Comparison of ENCODE assay signal across 12 cellular contexts in genomic region chr5:131230406-131230805, GRCh38. TPM values are rescaled to one million over a fixed set of nuclear protein-coding genes. Genes with fewer than 3 reads are reported as not detected.
DNase-seq lines count a peak whose midpoint lies in the region; ATAC-seq, FAIRE-seq and TF ChIP-seq lines count a peak whose summit lies in the region.
"Had no signal": no experiment of that assay in that cellular context is flagged by ENCODE, and none has a peak within 500 bp of the region (broad histone marks: within the 10 kb centered on the region; RNA-seq: fewer than 3 reads in every experiment).

No MANE protein-coding gene starts in this region.

- no peak overlapping the region for H3K27ac Mint-ChIP-seq in mesothelial cell of epicardium
- H3K27ac Mint-ChIP-seq: activated T-cell treated with anti-CD3 and anti-CD28 coated beads, Interleukin-2, amount 50 U/mL, for 24 hours had no signal

- no peaks in the 10 kb centered on the region for H3K27me3 ChIP-seq in H1 (replicated peaks in 1 of 4; ENCODE audit: control insufficient read depth in 3 of 4, extremely low read depth in 1 of 4, insufficient read depth in 3 of 4, low read length in 3 of 4)
- no peaks in the 10 kb centered on the region for H3K27me3 ChIP-seq in suprapubic skin
- no peaks in the 10 kb centered on the region for H3K27me3 ChIP-seq in testis
- H3K27me3 ChIP-seq: right atrium auricular region, tibial nerve had no signal

- H3K4me2 ChIP-seq in H1 (ENCODE audit: insufficient read depth in 1 of 2, low read depth in 2 of 2, low read length in 2 of 2), result no peak overlapping the region

- DNase-seq in GM12865 (ENCODE audit: low read depth), result peak; percentile 66
- no peak for DNase-seq in H1 (ENCODE audit: low read depth in 1 of 2, low spot score in 2 of 2)
- no peak for DNase-seq in suprapubic skin (ENCODE audit: low spot score in 2 of 2)
- no peak for DNase-seq in testis
- DNase-seq in NCI-H2107 treated with DMSO at 0.1 percent for 48 hours (lab: John Stamatoyannopoulos, UW; ENCODE audit: unreplicated experiment), result no peak
- no peak for DNase-seq in mesothelial cell of epicardium (ENCODE audit: low spot score in 2 of 2, unreplicated experiment in 2 of 2)
- DNase-seq: activated T-cell treated with anti-CD3 and anti-CD28 coated beads, Interleukin-2, amount 50 U/mL, for 24 hours; NCI-H1436 treated with DMSO at 0.1 percent for 48 hours had no signal

- no peaks in the 10 kb centered on the region for H4K20me1 ChIP-seq in H1 (replicated peaks in 1 of 2; ENCODE audit: control insufficient read depth in 1 of 2, insufficient read depth in 2 of 2, low read length in 2 of 2)

- no peak overlapping the region for H3K4ac ChIP-seq in H1 (replicated peaks; ENCODE audit: insufficient read length, low read depth, low read length)

- H2BK20ac ChIP-seq in H1 (ENCODE audit: low read length), result no peak overlapping the region

- H3K9ac ChIP-seq in H1 (replicated peaks in 1 of 4; ENCODE audit: extremely low read depth in 1 of 4, low read depth in 3 of 4, low read length in 3 of 4), result no peak overlapping the region

- H3K79me1 ChIP-seq in H1 (ENCODE audit: low read depth, low read length), result no peaks in the 10 kb centered on the region

- H3K27ac ChIP-seq in H1 (ENCODE audit: low read depth, low read length) (no peak overlapping the region), suprapubic skin (no peak overlapping the region), testis (no peak overlapping the region)
- H3K27ac ChIP-seq: right atrium auricular region, tibial nerve had no signal

- H2BK12ac ChIP-seq in H1 (ENCODE audit: low read depth, low read length), result no peak overlapping the region

- ATAC-seq in GM21515 (IDR thresholded peaks at IDR 0.05; ENCODE audit: unreplicated experiment) (peak; percentile 84), HG03571 (IDR thresholded peaks at IDR 0.05; ENCODE audit: unreplicated experiment) (peak; percentile 55)

- H3K9me3 Mint-ChIP-seq in mesothelial cell of epicardium, result no peaks in the 10 kb centered on the region
- H3K9me3 Mint-ChIP-seq: activated T-cell treated with anti-CD3 and anti-CD28 coated beads, Interleukin-2, amount 50 U/mL, for 24 hours had no signal

- POLR2A ChIA-PET in H1 (lab: Charles Lee; ENCODE audit: partially characterized antibody), result interaction anchor here (0.6 kb wide), 1 partner anchor 32 kb away, joined by 3 read pairs; no protein-coding TSS in a partner anchor

- no peak overlapping the region for H3K18ac ChIP-seq in H1 (ENCODE audit: extremely low read depth, low read length)

- H2AFZ ChIP-seq in H1 (ENCODE audit: low read length), result peak overlapping the region; percentile 68

- H3K4me1 Mint-ChIP-seq in mesothelial cell of epicardium, result peaks cover 6% of the 10 kb centered on the region

- H3K9me3 ChIP-seq in H1 (ENCODE audit: insufficient read depth in 2 of 2, low read depth in 1 of 2, low read length in 1 of 2) (no peaks in the 10 kb centered on the region), suprapubic skin (no peaks in the 10 kb centered on the region), testis (no peaks in the 10 kb centered on the region)
- H3K9me3 ChIP-seq: right atrium auricular region, tibial nerve had no signal

- no peak for TF ChIP-seq CTCF in GM12865 (IDR thresholded peaks at IDR 0.05; ENCODE audit: insufficient read depth, low read depth, low read length, missing control alignments)
- no peak for TF ChIP-seq CTCF in H1 (IDR thresholded peaks at IDR 0.05; ENCODE audit: control extremely low read depth in 1 of 3, insufficient read depth in 1 of 3, low read depth in 1 of 3, low read length in 3 of 3)
- TF ChIP-seq CTCF in suprapubic skin (IDR thresholded peaks at IDR 0.05), result no peak
- TF ChIP-seq CTCF in testis (IDR thresholded peaks at IDR 0.05), result no peak
- TF ChIP-seq CTCF in mesothelial cell of epicardium (IDR thresholded peaks at IDR 0.05; ENCODE audit: unreplicated experiment), result no peak

- peak; percentile 93 for FAIRE-seq in H1 (lab: Jason Lieb, UNC)

- H2BK120ac ChIP-seq in H1 (replicated peaks; ENCODE audit: low read depth, low read length), result no peak overlapping the region

- no peak overlapping the region for H2AK5ac ChIP-seq in H1 (ENCODE audit: low read depth, low read length)

- H4K91ac ChIP-seq in H1 (replicated peaks; ENCODE audit: insufficient read length, low read length), result no peak overlapping the region

- H3K4me3 Mint-ChIP-seq in mesothelial cell of epicardium, result no peak overlapping the region
- H3K4me3 Mint-ChIP-seq: activated T-cell treated with anti-CD3 and anti-CD28 coated beads, Interleukin-2, amount 50 U/mL, for 24 hours had no signal

- no peaks in the 10 kb centered on the region for H3K79me2 ChIP-seq in H1 (ENCODE audit: control insufficient read depth in 1 of 2, insufficient read depth in 2 of 2, low read length in 2 of 2)

- TF ChIP-seq EP300 in H1 (IDR thresholded peaks at IDR 0.05; ENCODE audit: borderline replicate concordance in 1 of 2, low read depth in 2 of 2, low read length in 2 of 2) (no peak), suprapubic skin (IDR thresholded peaks at IDR 0.05) (no peak)

- H4K5ac ChIP-seq in H1 (ENCODE audit: insufficient read length, low read depth, low read length), result no peak overlapping the region

- intact Hi-C loops in testis (cut with DNase I; ENCODE audit: low total_unique reads), result no loop called here

- WGBS in H1 (ENCODE audit: extremely low coverage in 1 of 2, insufficient coverage in 1 of 2, insufficient read length in 1 of 2, insufficient replicate concordance in 2 of 2, low coverage in 1 of 2, low lambda C conversion rate in 2 of 2, missing lambda C conversion rate in 1 of 2), 2 experiments, result 78% methylated on average over 5 of the region's 5 CpGs; no CpG with 5 or more reads in 1 of the 2 experiments
- 84% methylated on average over 5 of the region's 5 CpGs for WGBS in suprapubic skin
- WGBS in testis, 2 donors, result 82 to 92% methylated on average over 5 of the region's 5 CpGs

- H3K36me3 ChIP-seq in H1 (ENCODE audit: control insufficient read depth in 2 of 4, insufficient read depth in 4 of 4, low read length in 3 of 4), result no peaks in the 10 kb centered on the region
- H3K36me3 ChIP-seq in suprapubic skin, result no peaks in the 10 kb centered on the region
- no peaks in the 10 kb centered on the region for H3K36me3 ChIP-seq in testis (ENCODE audit: low read depth, missing control alignments)
- H3K36me3 ChIP-seq: right atrium auricular region, tibial nerve had no signal

- H3K56ac ChIP-seq in H1 (replicated peaks; ENCODE audit: insufficient read length, low read depth, low read length), result no peak overlapping the region

- H3K23me2 ChIP-seq in H1 (ENCODE audit: low read depth, low read length), result no peaks in the 10 kb centered on the region

- H2BK5ac ChIP-seq in H1 (ENCODE audit: low read depth, low read length), result no peak overlapping the region

- no peak overlapping the region for H2BK15ac ChIP-seq in H1 (ENCODE audit: low read length)

- no peak for TF ChIP-seq RAD21 in H1 (IDR thresholded peaks at IDR 0.05 in 1 of 2, conservative IDR thresholded peaks at IDR 0.05 in 1 of 2; ENCODE audit: low read depth in 2 of 2, low read length in 2 of 2)

- no peak overlapping the region for H4K8ac ChIP-seq in H1 (ENCODE audit: extremely low read depth, insufficient read depth, low read length)

- no peak overlapping the region for H3K14ac ChIP-seq in H1 (ENCODE audit: insufficient read length)

- H3K4me1 ChIP-seq in H1 (replicated peaks in 1 of 4; ENCODE audit: control insufficient read depth in 3 of 4, insufficient read depth in 4 of 4, low read length in 3 of 4) (peaks cover 0 to 2% (median 0%) of the 10 kb centered on the region in 4 experiments; a peak in 1 of 7 replicates), suprapubic skin (peaks cover 4% of the 10 kb centered on the region), testis (no peaks in the 10 kb centered on the region)
- H3K4me1 ChIP-seq: right atrium auricular region had no signal

- CTCF ChIA-PET in H1 (lab: Charles Lee; ENCODE audit: partially characterized antibody), result no interaction called here

- no peaks in the 10 kb centered on the region for H3K36me3 Mint-ChIP-seq in mesothelial cell of epicardium

- no peaks in the 10 kb centered on the region for H3K27me3 Mint-ChIP-seq in mesothelial cell of epicardium (ENCODE audit: low read depth)
- H3K27me3 Mint-ChIP-seq: activated T-cell treated with anti-CD3 and anti-CD28 coated beads, Interleukin-2, amount 50 U/mL, for 24 hours had no signal

- H3K23ac ChIP-seq in H1 (ENCODE audit: insufficient read length), result no peak overlapping the region

- TF ChIP-seq POLR2A in H1 (IDR thresholded peaks at IDR 0.05; ENCODE audit: control extremely low read depth in 1 of 2, low read depth in 2 of 2, low read length in 2 of 2), result no peak
- no peak for TF ChIP-seq POLR2A in suprapubic skin (IDR thresholded peaks at IDR 0.05)
- no peak for TF ChIP-seq POLR2A in testis (IDR thresholded peaks at IDR 0.05)

- H3K4me3 ChIP-seq in GM12865 (ENCODE audit: low read depth, low read length) (no peak overlapping the region), H1 (ENCODE audit: extremely low read depth in 1 of 4, insufficient read depth in 2 of 4, low read depth in 3 of 4, low read length in 4 of 4) (no peak overlapping the region), suprapubic skin (no peak overlapping the region), testis (no peak overlapping the region)
- H3K4me3 ChIP-seq: right atrium auricular region, tibial nerve had no signal

RNA-seq across cellular contexts. Expression of gene CDC42SE2, which starts 33.4 kb away (rescaled TPM):
- 26.3 and 30.8 TPM in 2 replicates for total RNA-seq in H1 (2021; fragmentation: NEBNext Ultra II Directional; extraction: Animal tissue kit (Norgen Biotek cat#: 25700))
- polyA plus RNA-seq in H1 (2011; rRNA removed), result 8.0 and 16.7 TPM in 2 replicates
- polyA plus RNA-seq in H1 (2011; cell fraction: cytosol; rRNA removed), result 15.7 TPM
- 1.8 TPM for polyA plus RNA-seq in H1 (2011; cell fraction: nucleus; rRNA removed)
- polyA plus RNA-seq in H1 (2012, experiment 1 of 2), result 11.4 to 20.8 TPM (median 13.7 TPM) in 4 replicates
- polyA plus RNA-seq in H1 (2012, experiment 2 of 2), result 6.7 TPM
- 14.7 TPM for polyA plus RNA-seq in H1 (2013, experiment 1 of 2)
- 15.2 TPM for polyA plus RNA-seq in H1 (2013, experiment 2 of 2)
- 17.9 and 18.1 TPM in 2 replicates for polyA minus RNA-seq in H1 (2011; rRNA and poly(A)+ RNA removed)
- 9.8 TPM for polyA minus RNA-seq in H1 (2011; cell fraction: cytosol; rRNA and poly(A)+ RNA removed)
- polyA minus RNA-seq in H1 (2011; cell fraction: nucleus; rRNA and poly(A)+ RNA removed), result 10.3 TPM
- 10 to 100 TPM; 32.4 to 46.6 (median 36.7) TPM for total RNA-seq in suprapubic skin
- 10 to 100 TPM; 67.1 to 72.8 TPM for total RNA-seq in testis
- polyA plus RNA-seq in testis (ENCODE audit: insufficient read depth, low read depth, low replicate concordance), result 57.6 TPM
- 23.6 to 27.5 TPM (median 25.9 TPM) in 3 replicates for total RNA-seq in mesothelial cell of epicardium

RNA-seq across cellular contexts. Expression of gene LYRM7, which starts 59.7 kb away (rescaled TPM):
- 10.6 and 12.6 TPM in 2 replicates for total RNA-seq in H1 (2021; fragmentation: NEBNext Ultra II Directional; extraction: Animal tissue kit (Norgen Biotek cat#: 25700))
- 1.8 and 1.9 TPM in 2 replicates for polyA plus RNA-seq in H1 (2011; rRNA removed)
- 2.4 TPM for polyA plus RNA-seq in H1 (2011; cell fraction: cytosol; rRNA removed)
- polyA plus RNA-seq in H1 (2011; cell fraction: nucleus; rRNA removed), result 2.8 TPM
- polyA plus RNA-seq in H1 (2012, experiment 1 of 2), result 2.4 to 9.2 TPM (median 2.6 TPM) in 4 replicates
- 2.5 TPM for polyA plus RNA-seq in H1 (2012, experiment 2 of 2)
- polyA plus RNA-seq in H1 (2013, experiment 1 of 2), result 9.2 TPM
- 7.8 TPM for polyA plus RNA-seq in H1 (2013, experiment 2 of 2)
- polyA minus RNA-seq in H1 (2011; rRNA and poly(A)+ RNA removed), result 1.3 and 2.0 TPM in 2 replicates
- 2.9 TPM for polyA minus RNA-seq in H1 (2011; cell fraction: cytosol; rRNA and poly(A)+ RNA removed)
- polyA minus RNA-seq in H1 (2011; cell fraction: nucleus; rRNA and poly(A)+ RNA removed), result 5.7 TPM
- total RNA-seq in suprapubic skin, result 10 to 100 TPM in 1 of 4 donors, 1 to 10 TPM in 3; 7.0 to 10.4 (median 8.0) TPM
- 10 to 100 TPM; 12.1 to 13.2 TPM for total RNA-seq in testis
- 14.4 TPM for polyA plus RNA-seq in testis (ENCODE audit: insufficient read depth, low read depth, low replicate concordance)
- 5.4 to 8.6 TPM (median 6.3 TPM) in 3 replicates for total RNA-seq in mesothelial cell of epicardium
